ENCODE assay signal across 15 cellular contexts in genomic region chr15:38050529-38050928, GRCh38.
A peak's percentile ranks its signal among the peaks of the same experiment; 100 is the strongest.
DNase-seq lines count a peak whose midpoint lies in the region; ATAC-seq and TF ChIP-seq lines count a peak whose summit lies in the region.
"Had no signal": no experiment of that assay in that cellular context is flagged by ENCODE, and none has a peak within 500 bp of the region (broad histone marks: within the 10 kb centered on the region; RNA-seq: fewer than 3 reads in every experiment).

No MANE protein-coding gene starts in this region.

- peaks cover 7% of the 10 kb centered on the region for H3K4me1 ChIP-seq in smooth muscle cell (ENCODE audit: low read depth)
- H3K4me1 ChIP-seq in prostate gland (replicated peaks): no peaks in the 10 kb centered on the region

- H3K9me3 ChIP-seq in smooth muscle cell (replicated peaks; ENCODE audit: low read depth) (no peaks in the 10 kb centered on the region), prostate gland (no peaks in the 10 kb centered on the region)

- H3K36me3 ChIP-seq in brain microvascular endothelial cell (replicated peaks): no peaks in the 10 kb centered on the region
- no peaks in the 10 kb centered on the region for H3K36me3 ChIP-seq in smooth muscle cell (ENCODE audit: low read depth)
- no peaks in the 10 kb centered on the region for H3K36me3 ChIP-seq in prostate gland

- peaks cover 9% of the 10 kb centered on the region for H3F3A ChIP-seq in smooth muscle cell (ENCODE audit: low read depth)

- intact Hi-C loops in prostate gland (cut with DNase I): no loop called here

- peak overlapping the region; percentile 66 for H3K4me2 ChIP-seq in smooth muscle cell

- H3K27me3 ChIP-seq in brain microvascular endothelial cell (replicated peaks) (no peaks in the 10 kb centered on the region), smooth muscle cell (ENCODE audit: low read depth) (no peaks in the 10 kb centered on the region), prostate gland (replicated peaks; ENCODE audit: insufficient read depth) (no peaks in the 10 kb centered on the region)

- WGBS in smooth muscle cell (ENCODE audit: low lambda C conversion rate): 39% methylated on average over 3 of the region's 3 CpGs
- WGBS in prostate gland: 70% methylated on average over 3 of the region's 3 CpGs

- H3K4me3 ChIP-seq in brain microvascular endothelial cell (ENCODE audit: low read depth, low read length) (no peak overlapping the region), smooth muscle cell (no peak overlapping the region), prostate gland (no peak overlapping the region)

- TF ChIP-seq POLR2A in prostate gland (IDR thresholded peaks at IDR 0.05): no peak

- H3K79me2 ChIP-seq in smooth muscle cell (ENCODE audit: low read depth): no peaks in the 10 kb centered on the region

- peak; percentile 57 to 71 for ATAC-seq in activated CD4-positive, CD25-positive, alpha-beta regulatory T cell treated with anti-CD3 and anti-CD28 coated beads, Interleukin-2, amount 50 U/mL, for 24 hours
- ATAC-seq: HCT116 had no signal

- in situ Hi-C loops in brain microvascular endothelial cell (cut with HindIII; ENCODE audit: low pct_ligation_motif_present, low sequenced_read_pairs): no loop called here

- H3K9ac ChIP-seq in smooth muscle cell (ENCODE audit: low read depth): no peak overlapping the region

- no peak for DNase-seq in activated CD4-positive, CD25-positive, alpha-beta regulatory T cell (lab: John Stamatoyannopoulos, UW)
- no peak for DNase-seq in brain microvascular endothelial cell
- peak; percentile 20 for DNase-seq in left kidney (ENCODE audit: low read depth, low spot score)
- DNase-seq in smooth muscle cell (lab: John Stamatoyannopoulos, UW; ENCODE audit: unreplicated experiment): no peak
- DNase-seq in T1000 (lab: John Stamatoyannopoulos, UW): no peak
- no peak for DNase-seq in prostate gland (ENCODE audit: low spot score)
- no peak for DNase-seq in iPS-NIHi11 (ENCODE audit: low spot score)
- DNase-seq: central memory CD4-positive, alpha-beta T cell; GDM1; naive B cell; NCI-H1092; stimulated activated CD4-positive, alpha-beta T cell treated with anti-CD3 and anti-CD28 coated beads, Interleukin-4, amount 100 ng/mL, for 4 hours; T-helper 9 cell had no signal

- TF ChIP-seq CTCF in brain microvascular endothelial cell (IDR thresholded peaks at IDR 0.05; ENCODE audit: low read depth, low read length, missing control alignments): no peak
- no peak for TF ChIP-seq CTCF in smooth muscle cell (IDR thresholded peaks at IDR 0.05; ENCODE audit: borderline replicate concordance, insufficient read depth, poor library complexity, severe bottlenecking)
- TF ChIP-seq CTCF in prostate gland (IDR thresholded peaks at IDR 0.05): no peak

- H2AFZ ChIP-seq in smooth muscle cell (ENCODE audit: low read depth): peak overlapping the region; percentile 72

- H4K20me1 ChIP-seq in smooth muscle cell (ENCODE audit: low read depth): no peaks in the 10 kb centered on the region

- peak overlapping the region; percentile 54 for H3K27ac ChIP-seq in brain microvascular endothelial cell
- peak overlapping the region; percentile 68 for H3K27ac ChIP-seq in smooth muscle cell (ENCODE audit: low read depth)
- H3K27ac ChIP-seq in prostate gland: no peak overlapping the region

Comparison
In these comparisons a context has a peak if more than half of its experiments do, and no peak if none do; other contexts are left out.
1. H3K27ac ChIP-seq: peak in brain microvascular endothelial cell (single experiment) and smooth muscle cell (single experiment); none in prostate gland (0 of 2).